ENCODE assay signal across 8 cellular contexts in the genomic region with DNA sequence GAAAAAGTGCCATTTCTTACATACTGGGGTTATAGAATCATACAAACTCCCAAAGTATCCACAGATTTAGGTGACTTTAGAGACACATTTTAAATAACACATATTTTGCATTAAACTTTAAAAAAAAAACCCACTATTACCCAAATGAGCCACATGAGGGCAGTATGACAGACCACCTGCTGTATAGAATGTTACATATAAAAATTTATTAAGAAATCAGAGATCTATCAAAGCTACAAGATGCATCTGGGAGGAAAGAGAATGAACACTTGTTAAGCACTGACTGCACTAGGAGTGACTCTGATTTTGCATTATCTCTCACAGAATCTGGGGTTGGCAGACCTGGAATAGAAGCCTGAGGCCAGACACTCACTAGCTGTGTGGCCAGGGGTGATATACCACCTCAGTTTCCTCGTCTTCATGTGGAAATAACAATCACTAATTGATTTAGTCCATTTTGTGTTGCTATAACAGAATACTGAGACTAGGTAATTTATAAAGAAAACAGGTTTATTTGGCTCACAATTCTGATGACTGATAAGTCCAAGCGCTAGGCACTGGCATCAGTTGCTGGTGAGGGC.
A peak's percentile ranks its signal among the peaks of the same experiment; 100 is the strongest.
DNase-seq lines count a peak whose midpoint lies in the region; ATAC-seq and TF ChIP-seq lines count a peak whose summit lies in the region.

No MANE protein-coding gene starts in this region.

- no peak for ATAC-seq in heart left ventricle
- no peak for ATAC-seq in Right ventricle myocardium superior (ENCODE audit: poor library complexity)
- no peak for ATAC-seq in HG02798 (IDR thresholded peaks at IDR 0.05; ENCODE audit: poor library complexity, unreplicated experiment)

- BruUV-seq in PC-9 (replicated peaks; lab: Mats Ljungman, UMichigan), result no TSS peak

- H3K9me2 ChIP-seq in PC-9 (ENCODE audit: insufficient read depth), result no peaks in the 10 kb centered on the region

- H3K36me3 ChIP-seq in heart left ventricle (peaks cover 0 to 7% (median 0%) of the 10 kb centered on the region in 9 donors), PC-9 (ENCODE audit: low read depth) (no peaks in the 10 kb centered on the region), tibial nerve (no peaks in the 10 kb centered on the region)

- H2AFZ ChIP-seq in PC-9, result no peak overlapping the region

- H4K20me1 ChIP-seq in PC-9 (ENCODE audit: insufficient read depth), result no peaks in the 10 kb centered on the region

- H3K27me3 ChIP-seq in heart left ventricle (no peaks in the 10 kb centered on the region), PC-9 (ENCODE audit: insufficient read depth, low read depth) (no peaks in the 10 kb centered on the region), tibial nerve (no peaks in the 10 kb centered on the region)

- no peaks in the 10 kb centered on the region for H3K9me3 ChIP-seq in heart left ventricle
- H3K9me3 ChIP-seq in PC-9 (ENCODE audit: insufficient read depth, low read depth), result no peaks in the 10 kb centered on the region
- H3K9me3 ChIP-seq in tibial nerve, result no peaks in the 10 kb centered on the region

- no peak for TF ChIP-seq POLR2A in heart left ventricle (IDR thresholded peaks at IDR 0.05)
- TF ChIP-seq POLR2A in tibial nerve (IDR thresholded peaks at IDR 0.05), result no peak

- no peaks in the 10 kb centered on the region for H3F3A ChIP-seq in PC-9 (ENCODE audit: insufficient read depth, low read depth)

- H3K4me1 ChIP-seq in heart left ventricle (peaks cover 0 to 17% (median 3%) of the 10 kb centered on the region in 12 donors), PC-9 (replicated peaks; ENCODE audit: insufficient read depth) (no peaks in the 10 kb centered on the region), tibial nerve (peaks cover 0 to 7% (median 0%) of the 10 kb centered on the region in 4 donors)

- TF ChIP-seq CTCF in heart left ventricle (IDR thresholded peaks at IDR 0.05), result peak; percentile 39 to 71 (median 51)
- peak; percentile 82 for TF ChIP-seq CTCF in PC-9 (conservative IDR thresholded peaks at IDR 0.05)
- peak in 4 of 5 experiments; percentile 24 to 57 (median 50) for TF ChIP-seq CTCF in tibial nerve (IDR thresholded peaks at IDR 0.05)

- H3K79me2 ChIP-seq in PC-9 (ENCODE audit: low read depth), result no peaks in the 10 kb centered on the region

- H3K4me2 ChIP-seq in PC-9, result no peak overlapping the region

- no peak for TF ChIP-seq EP300 in tibial nerve (IDR thresholded peaks at IDR 0.05)

- POLR2A ChIA-PET in PC-9 (lab: Charles Lee; ENCODE audit: unreplicated experiment), result no interaction called here

- H3K27ac ChIP-seq in heart left ventricle (no peak overlapping the region), PC-9 (no peak overlapping the region), tibial nerve (no peak overlapping the region)

- intact Hi-C loops in heart left ventricle (cut with DNase I) (loop anchor here in 5 of 10 donors (5.0 to 10.0 kb wide), 4 partner anchors 52 to 419 kb away; no protein-coding TSS in a partner anchor), Right ventricle myocardium superior (cut with DNase I) (loop anchor here (10.0 kb wide), 1 partner anchor 342 kb away; no protein-coding TSS in a partner anchor), PC-9 (cut with micrococcal nuclease; ENCODE audit: unreplicated experiment) (loop anchor here (2.0 to 10.0 kb wide), 2 partner anchors 192 to 414 kb away; no protein-coding TSS in a partner anchor)

- WGBS in heart left ventricle, 4 donors, result 82 to 90% (median 86%) methylated on average over 2 of the region's 2 CpGs
- 90 to 94% methylated on average over 2 of the region's 2 CpGs for WGBS in tibial nerve, 2 donors

- H3K4me3 ChIP-seq in heart left ventricle, result no peak overlapping the region
- no peak overlapping the region for H3K4me3 ChIP-seq in PC-9
- no peak overlapping the region for H3K4me3 ChIP-seq in tibial nerve

- CTCF ChIA-PET in PC-9 (lab: Charles Lee), result interaction anchor here (0.6 kb wide), 1 partner anchor 301 kb away, joined by 3 read pairs; no protein-coding TSS in a partner anchor

- DNase-seq in heart left ventricle (no peak), Right ventricle myocardium superior (no peak), PC-9 (no peak), fibroblast of peridontal ligament (ENCODE audit: extremely low read depth) (peak; percentile 47), tibial nerve (ENCODE audit: low spot score in 2 of 2) (no peak), NCI-H2107 treated with DMSO at 0.1 percent for 48 hours (lab: John Stamatoyannopoulos, UW; ENCODE audit: unreplicated experiment) (no peak)
- DNase-seq in stimulated activated CD4-positive, alpha-beta T cell treated with anti-CD3 and anti-CD28 coated beads, Interleukin-15, amount 100 ng/mL, for 24 hours, result no peak
